In the genomic region with DNA sequence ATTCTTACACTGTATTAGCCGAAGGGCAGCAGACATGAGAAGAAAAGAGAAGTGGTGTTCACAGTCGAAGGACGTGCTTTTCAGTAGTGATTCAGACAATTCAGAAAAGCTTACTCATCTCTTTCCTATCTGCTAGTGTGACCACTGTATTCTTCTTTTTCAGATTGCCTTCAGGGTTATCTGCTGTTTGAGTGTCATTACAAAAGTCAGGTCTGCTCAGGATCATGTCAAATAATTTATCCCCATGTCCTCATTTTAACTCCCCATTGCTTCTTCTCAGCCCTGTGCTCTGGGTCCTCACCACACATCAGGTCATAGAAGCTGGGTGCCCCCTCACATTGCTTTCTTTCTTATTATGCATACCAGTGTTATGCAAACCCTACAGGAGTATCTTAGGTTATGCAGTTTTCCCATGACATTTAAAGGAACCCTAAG, we compare ENCODE assay signal across 8 cellular contexts.
A peak's percentile ranks its signal among the peaks of the same experiment; 100 is the strongest.
DNase-seq lines count a peak whose midpoint lies in the region; ATAC-seq lines count a peak whose summit lies in the region.

No MANE protein-coding gene starts in this region.

- peak; percentile 88 for ATAC-seq in HG03103 (IDR thresholded peaks at IDR 0.05; ENCODE audit: low read depth, unreplicated experiment)

- DNase-seq in NOMO-1 (lab: John Stamatoyannopoulos, UW; ENCODE audit: unreplicated experiment in 2 of 2) (peak; percentile 1 to 60), NOMO-1 treated with dmso at 0.1 percent for 144 hours (lab: John Stamatoyannopoulos, UW; ENCODE audit: unreplicated experiment) (no peak), amniotic stem cell (lab: John Stamatoyannopoulos, UW) (peak; percentile 12), superior temporal gyrus (ENCODE audit: extremely low spot score) (peak; percentile 45), NCI-H187 (lab: John Stamatoyannopoulos, UW) (no peak), NCI-H1436 (lab: John Stamatoyannopoulos, UW) (no peak), kidney tubule cell (ENCODE audit: low spot score) (no peak)

Comparison
In these comparisons a context has a peak if more than half of its experiments do, and no peak if none do; other contexts are left out.
1. DNase-seq: peak in NOMO-1 (2 of 2), amniotic stem cell (single experiment) and superior temporal gyrus (single experiment); none in NOMO-1 treated with dmso at 0.1 percent for 144 hours (single experiment), NCI-H187 (0 of 2), NCI-H1436 (single experiment) and kidney tubule cell (single experiment).